ENCODE assay signal across 25 cellular contexts in genomic region chr4:1523506-1523905, GRCh38.
"Had no signal": no experiment of that assay in that cellular context is flagged by ENCODE, and none has a peak within 500 bp of the region (broad histone marks: within the 10 kb centered on the region; RNA-seq: fewer than 3 reads in every experiment).

No MANE protein-coding gene starts in this region.

- H3K4me3 Mint-ChIP-seq: activated CD4-positive, alpha-beta T cell treated with anti-CD3 and anti-CD28 coated beads, Interleukin-2, amount 10 ng/mL, durations not matched to agents 24 days and 14 days; activated CD8-positive, alpha-beta memory T cell treated with anti-CD3 and anti-CD28 coated beads, Interleukin-2, amount 10 ng/mL, durations not matched to agents 7 days and 5 days; activated naive CD8-positive, alpha-beta T cell treated with anti-CD3 and anti-CD28 coated beads for 36 hours; activated T-cell treated with anti-CD3 and anti-CD28 coated beads, Interleukin-2, amount 50 U/mL, for 4 hours had no signal

- H3K36me3 Mint-ChIP-seq: activated CD8-positive, alpha-beta memory T cell treated with anti-CD3 and anti-CD28 coated beads, Interleukin-2, amount 10 ng/mL, durations not matched to agents 7 days and 5 days; activated naive CD8-positive, alpha-beta T cell treated with anti-CD3 and anti-CD28 coated beads for 36 hours had no signal

- H3K9me3 Mint-ChIP-seq: activated CD4-positive, alpha-beta T cell treated with anti-CD3 and anti-CD28 coated beads, Interleukin-2, amount 10 ng/mL, durations not matched to agents 24 days and 14 days; activated naive CD8-positive, alpha-beta T cell treated with anti-CD3 and anti-CD28 coated beads for 36 hours had no signal

- H3K9me3 ChIP-seq: SJSA1 had no signal

- H3K4me1 ChIP-seq: SJSA1 had no signal

- H3K27ac ChIP-seq: brain microvascular endothelial cell, SJSA1 had no signal

- H3K27ac Mint-ChIP-seq: activated CD4-positive, alpha-beta T cell treated with anti-CD3 and anti-CD28 coated beads, Interleukin-2, amount 10 ng/mL, durations not matched to agents 24 days and 14 days; activated CD8-positive, alpha-beta memory T cell treated with anti-CD3 and anti-CD28 coated beads, Interleukin-2, amount 10 ng/mL, durations not matched to agents 7 days and 5 days; activated naive CD8-positive, alpha-beta T cell treated with anti-CD3 and anti-CD28 coated beads for 36 hours had no signal

- H3K36me3 ChIP-seq: brain microvascular endothelial cell, SJSA1 had no signal

- ATAC-seq: activated CD8-positive, alpha-beta memory T cell treated with anti-CD3 and anti-CD28 coated beads, Interleukin-2, amount 10 ng/mL, durations not matched to agents 7 days and 5 days; activated T-cell treated with anti-CD3 and anti-CD28 coated beads, Interleukin-2, amount 50 U/mL, for 4 hours; K562; Panc1; SK-N-SH treated with all-trans-retinoic acid at 6 μM for 48 hours had no signal

- DNase-seq: activated CD4-positive, alpha-beta T cell treated with anti-CD3 and anti-CD28 coated beads for 1 hour; activated CD4-positive, alpha-beta T cell treated with anti-CD3 and anti-CD28 coated beads, Interleukin-2, amount 10 ng/mL, durations not matched to agents 24 days and 14 days; activated CD4-positive, alpha-beta T cell treated with anti-CD3 and anti-CD28 coated beads, Interleukin-2, amount 50 U/mL, for 48 hours; activated CD8-positive, alpha-beta memory T cell treated with anti-CD3 and anti-CD28 coated beads, Interleukin-2, amount 10 ng/mL, durations not matched to agents 7 days and 5 days; activated effector memory CD4-positive, alpha-beta T cell treated with anti-CD3 and anti-CD28 coated beads, Interleukin-2, amount 50 U/mL, for 16 hours; activated naive CD4-positive, alpha-beta T cell treated with Interleukin-2 at 50 U/mL for 16 hours; activated naive CD8-positive, alpha-beta T cell treated with anti-CD3 and anti-CD28 coated beads for 36 hours; activated T-cell treated with anti-CD3 and anti-CD28 coated beads, Interleukin-2, amount 50 U/mL, for 4 hours; brain microvascular endothelial cell; Karpas-422; MM.1S; NCI-H1105; NCI-H1436; NCI-H1694 treated with DMSO at 0.1 percent for 48 hours; NCI-H2029 treated with DMSO at 0.1 percent for 48 hours; NCI-H510A treated with DMSO at 0.1 percent for 48 hours; NK-92 treated with Interleukin-12 subunit alpha and Interleukin-12 subunit beta, amount 100 ng/mL, for 24 hours; OCI-M1; RPMI8226; SHP77; SW 1271 had no signal

- H3K4me3 ChIP-seq: K562, SJSA1 had no signal

- H3K4me1 Mint-ChIP-seq: activated CD8-positive, alpha-beta memory T cell treated with anti-CD3 and anti-CD28 coated beads, Interleukin-2, amount 10 ng/mL, durations not matched to agents 7 days and 5 days had no signal
